In genomic region chr1:8412183-8412831, GRCh38 we compare ENCODE assay signal across 1 cellular context.
TF ChIP-seq lines count a peak whose summit lies in the region.

No MANE protein-coding gene starts in this region.

TF ChIP-seq in GM23338, 12 proteins besides CTCF, POLR2A, EP300 and RAD21 (continued from another document):
- TF ChIP-seq ZNF462 (CRISPR knock-in tag; IDR thresholded peaks at IDR 0.05): no peak
